Comparison of ENCODE assay signal across 1 cellular context in the genomic region with DNA sequence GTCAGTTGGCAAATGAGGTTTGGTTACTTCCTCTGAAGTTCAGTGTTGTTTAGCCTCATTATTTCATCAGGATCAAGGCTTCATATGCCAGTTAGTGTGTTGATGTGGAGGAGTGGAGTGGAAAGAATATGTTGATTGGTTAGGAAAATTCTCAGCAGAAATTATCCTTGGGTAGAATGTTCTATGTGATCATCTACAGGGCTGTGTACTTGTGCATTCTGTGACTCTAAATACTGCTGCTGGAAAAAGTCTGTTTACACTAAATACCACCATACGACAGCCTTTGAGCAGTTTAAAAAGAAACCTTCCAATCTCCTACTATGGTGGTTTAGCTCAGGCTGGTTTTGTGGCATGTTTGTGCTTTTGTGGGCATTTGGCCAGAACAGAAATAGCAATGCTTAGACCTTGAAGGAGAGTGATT.
TF ChIP-seq lines count a peak whose summit lies in the region.

No MANE protein-coding gene starts in this region.

TF ChIP-seq in K562, 482 proteins besides CTCF, POLR2A, EP300 and RAD21 (continued from another document):
- TF ChIP-seq, protein P1, sequence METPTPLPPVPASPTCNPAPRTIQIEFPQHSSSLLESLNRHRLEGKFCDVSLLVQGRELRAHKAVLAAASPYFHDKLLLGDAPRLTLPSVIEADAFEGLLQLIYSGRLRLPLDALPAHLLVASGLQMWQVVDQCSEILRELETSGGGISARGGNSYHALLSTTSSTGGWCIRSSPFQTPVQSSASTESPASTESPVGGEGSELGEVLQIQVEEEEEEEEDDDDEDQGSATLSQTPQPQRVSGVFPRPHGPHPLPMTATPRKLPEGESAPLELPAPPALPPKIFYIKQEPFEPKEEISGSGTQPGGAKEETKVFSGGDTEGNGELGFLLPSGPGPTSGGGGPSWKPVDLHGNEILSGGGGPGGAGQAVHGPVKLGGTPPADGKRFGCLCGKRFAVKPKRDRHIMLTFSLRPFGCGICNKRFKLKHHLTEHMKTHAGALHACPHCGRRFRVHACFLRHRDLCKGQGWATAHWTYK (CRISPR knock-in tag; IDR thresholded peaks at IDR 0.05): no peak
- TF ChIP-seq ZFPM2 (CRISPR knock-in tag; IDR thresholded peaks at IDR 0.05): no peak
- TF ChIP-seq, protein P2, sequence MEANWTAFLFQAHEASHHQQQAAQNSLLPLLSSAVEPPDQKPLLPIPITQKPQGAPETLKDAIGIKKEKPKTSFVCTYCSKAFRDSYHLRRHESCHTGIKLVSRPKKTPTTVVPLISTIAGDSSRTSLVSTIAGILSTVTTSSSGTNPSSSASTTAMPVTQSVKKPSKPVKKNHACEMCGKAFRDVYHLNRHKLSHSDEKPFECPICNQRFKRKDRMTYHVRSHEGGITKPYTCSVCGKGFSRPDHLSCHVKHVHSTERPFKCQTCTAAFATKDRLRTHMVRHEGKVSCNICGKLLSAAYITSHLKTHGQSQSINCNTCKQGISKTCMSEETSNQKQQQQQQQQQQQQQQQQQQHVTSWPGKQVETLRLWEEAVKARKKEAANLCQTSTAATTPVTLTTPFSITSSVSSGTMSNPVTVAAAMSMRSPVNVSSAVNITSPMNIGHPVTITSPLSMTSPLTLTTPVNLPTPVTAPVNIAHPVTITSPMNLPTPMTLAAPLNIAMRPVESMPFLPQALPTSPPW (CRISPR knock-in tag; IDR thresholded peaks at IDR 0.05): no peak
- TF ChIP-seq MYNN (IDR thresholded peaks at IDR 0.05): no peak
- TF ChIP-seq MYNN (CRISPR knock-in tag; IDR thresholded peaks at IDR 0.05): no peak
- TF ChIP-seq ARID2 (IDR thresholded peaks at IDR 0.05): no peak
- TF ChIP-seq CCAR2 (IDR thresholded peaks at IDR 0.05; ENCODE audit: low read depth, low read length): no peak
